ENCODE assay signal across 24 cellular contexts in genomic region chr2:25760319-25760718, GRCh38.
DNase-seq lines count a peak whose midpoint lies in the region; ATAC-seq, FAIRE-seq and TF ChIP-seq lines count a peak whose summit lies in the region.
"Had no signal": no experiment of that assay in that cellular context is flagged by ENCODE, and none has a peak within 500 bp of the region (broad histone marks: within the 10 kb centered on the region; RNA-seq: fewer than 3 reads in every experiment).

No MANE protein-coding gene starts in this region.

- TF ChIP-seq CTCF in HepG2 (CRISPR knock-in tag; IDR thresholded peaks at IDR 0.05) (no peak), right lobe of liver (IDR thresholded peaks at IDR 0.05) (no peak), K562 (IDR thresholded peaks at IDR 0.05 in 2 of 3, conservative IDR thresholded peaks at IDR 0.05 in 1 of 3; ENCODE audit: insufficient read depth in 2 of 3, low read depth in 1 of 3, low read length in 3 of 3) (no peak)
- TF ChIP-seq CTCF in CD8-positive, alpha-beta T cell (IDR thresholded peaks at IDR 0.05): no peak

- no peaks in the 10 kb centered on the region for H3K9me1 ChIP-seq in K562 (ENCODE audit: control insufficient read depth, insufficient read depth, low read length)

- peak overlapping the region; percentile 57 for H3K27ac Mint-ChIP-seq in CD8-positive, alpha-beta T cell
- no peak overlapping the region for H3K27ac Mint-ChIP-seq in activated naive CD4-positive, alpha-beta T cell treated with anti-CD3 and anti-CD28 coated beads, Interleukin-2, amount 50 U/mL, for 72 hours
- H3K27ac Mint-ChIP-seq: B cell had no signal

- ATAC-seq in HepG2 (no peak), right lobe of liver (no peak), K562 (no peak), HG03354 (IDR thresholded peaks at IDR 0.05; ENCODE audit: poor library complexity, severe bottlenecking, unreplicated experiment) (no peak), esophagus mucosa (no peak)
- no peak for ATAC-seq in CD8-positive, alpha-beta T cell
- ATAC-seq in activated naive CD4-positive, alpha-beta T cell treated with anti-CD3 and anti-CD28 coated beads, Interleukin-2, amount 50 U/mL, for 72 hours: no peak

- in situ Hi-C loops in HepG2 (cut with HindIII; ENCODE audit: extremely low pct_ligation_motif_present, low pct_unique_long_range_greater_than_20kb) (no loop called here), K562 (cut with MboI) (no loop called here)

- no peak overlapping the region for H3K4me3 ChIP-seq in HepG2 (replicated peaks in 1 of 3; ENCODE audit: insufficient read depth in 1 of 3, low read depth in 2 of 3, low read length in 3 of 3)
- H3K4me3 ChIP-seq in right lobe of liver: no peak overlapping the region
- no peak overlapping the region for H3K4me3 ChIP-seq in CD8-positive, alpha-beta T cell (ENCODE audit: low read depth, low read length)
- H3K4me3 ChIP-seq in K562: no peak overlapping the region
- H3K4me3 ChIP-seq: BLaER1, GM23248 had no signal

- H3K79me2 ChIP-seq in HepG2 (ENCODE audit: insufficient read depth, low read length) (no peaks in the 10 kb centered on the region), K562 (ENCODE audit: control insufficient read depth, insufficient read depth, low read length) (no peaks in the 10 kb centered on the region)

- TF ChIP-seq EP300 in HepG2 (IDR thresholded peaks at IDR 0.05; ENCODE audit: low read depth in 2 of 2, low read length in 2 of 2): no peak
- no peak for TF ChIP-seq EP300 in HepG2 (CRISPR knock-in tag; IDR thresholded peaks at IDR 0.05; ENCODE audit: borderline replicate concordance)
- no peak for TF ChIP-seq EP300 in K562 (IDR thresholded peaks at IDR 0.05; ENCODE audit: low read length)

- H3K36me3 Mint-ChIP-seq in CD8-positive, alpha-beta T cell: peaks cover 72% of the 10 kb centered on the region
- peaks cover 0 to 5% of the 10 kb centered on the region in 2 donors for H3K36me3 Mint-ChIP-seq in activated naive CD4-positive, alpha-beta T cell treated with anti-CD3 and anti-CD28 coated beads, Interleukin-2, amount 50 U/mL, for 72 hours

- no peak for TF ChIP-seq RAD21 in HepG2 (CRISPR knock-in tag; IDR thresholded peaks at IDR 0.05)
- no peak for TF ChIP-seq RAD21 in K562 (CRISPR knock-in tag; conservative IDR thresholded peaks at IDR 0.05 in 1 of 2, IDR thresholded peaks at IDR 0.05 in 1 of 2)

- no peaks in the 10 kb centered on the region for H3K27me3 ChIP-seq in HepG2 (ENCODE audit: control insufficient read depth in 1 of 2, insufficient read depth in 2 of 2, low read length in 2 of 2)
- no peaks in the 10 kb centered on the region for H3K27me3 ChIP-seq in right lobe of liver
- no peaks in the 10 kb centered on the region for H3K27me3 ChIP-seq in CD8-positive, alpha-beta T cell (ENCODE audit: insufficient read depth, low read length)
- H3K27me3 ChIP-seq in K562 (ENCODE audit: control insufficient read depth in 2 of 2, insufficient read depth in 2 of 2, low read length in 2 of 2): no peaks in the 10 kb centered on the region
- H3K27me3 ChIP-seq: BLaER1 had no signal

- H2AFZ ChIP-seq in HepG2 (ENCODE audit: low read length) (no peak overlapping the region), K562 (ENCODE audit: low read depth, low read length) (no peak overlapping the region)
- H2AFZ ChIP-seq: GM23248 had no signal

- POLR2A ChIA-PET in HepG2 (lab: Yijun Ruan, JAX): no interaction called here
- POLR2A ChIA-PET in CD8-positive, alpha-beta T cell (lab: Charles Lee): no interaction called here
- POLR2A ChIA-PET in K562 (lab: Yijun Ruan, JAX): no interaction called here

- FAIRE-seq in HepG2 (lab: Jason Lieb, UNC) (no peak), K562 (lab: Jason Lieb, UNC) (no peak)
- FAIRE-seq: GM12891, GM18507, H1 had no signal

- no peak overlapping the region for H3K4me3 Mint-ChIP-seq in CD8-positive, alpha-beta T cell
- H3K4me3 Mint-ChIP-seq: B cell; CD4-positive, CD25-positive, alpha-beta regulatory T cell had no signal

- H3K9ac ChIP-seq in HepG2 (ENCODE audit: insufficient read depth, low read depth, low read length) (no peak overlapping the region), K562 (ENCODE audit: insufficient read depth in 1 of 2, low read depth in 2 of 2, low read length in 2 of 2) (no peak overlapping the region)
- H3K9ac ChIP-seq: BLaER1, GM23248 had no signal

- H3K27ac ChIP-seq in HepG2 (ENCODE audit: extremely low read length, insufficient read depth, low read length) (no peak overlapping the region), right lobe of liver (no peak overlapping the region), K562 (ENCODE audit: extremely low read depth, low read depth, low read length) (no peak overlapping the region)
- H3K27ac ChIP-seq in CD8-positive, alpha-beta T cell (ENCODE audit: low read depth, low read length): no peak overlapping the region
- H3K27ac ChIP-seq: BLaER1, C4-2B, GM23248 had no signal

- H3K9me3 ChIP-seq in HepG2 (ENCODE audit: low read length): no peaks in the 10 kb centered on the region
- H3K9me3 ChIP-seq in right lobe of liver: no peaks in the 10 kb centered on the region
- no peaks in the 10 kb centered on the region for H3K9me3 ChIP-seq in CD8-positive, alpha-beta T cell (ENCODE audit: low read length)
- H3K9me3 ChIP-seq in K562 (replicated peaks; ENCODE audit: control insufficient read depth, insufficient read depth, low read depth, low read length): no peaks in the 10 kb centered on the region
- H3K9me3 ChIP-seq: BLaER1 had no signal

- no peak for TF ChIP-seq POLR2A in HepG2 (IDR thresholded peaks at IDR 0.05; ENCODE audit: insufficient read depth in 1 of 2, low read depth in 2 of 2, low read length in 2 of 2)
- no peak for TF ChIP-seq POLR2A in right lobe of liver (IDR thresholded peaks at IDR 0.05)
- TF ChIP-seq POLR2A in K562 (conservative IDR thresholded peaks at IDR 0.05): no peak

- H4K20me1 ChIP-seq in HepG2 (ENCODE audit: insufficient read depth, low read length) (no peaks in the 10 kb centered on the region), K562 (replicated peaks; ENCODE audit: control insufficient read depth, insufficient read depth, low read length) (no peaks in the 10 kb centered on the region; the same call in 1 of the 2 replicates)
- H4K20me1 ChIP-seq: BLaER1 had no signal

- H3K36me3 ChIP-seq in HepG2 (replicated peaks in 1 of 2; ENCODE audit: control insufficient read depth in 1 of 2, insufficient read depth in 2 of 2, low read length in 2 of 2) (peaks cover 13 to 63% of the 10 kb centered on the region in 2 experiments), right lobe of liver (peaks cover 0 to 14% (median 6%) of the 10 kb centered on the region in 4 donors), K562 (ENCODE audit: control insufficient read depth, insufficient read depth, low read length) (peaks cover 67% of the 10 kb centered on the region)
- peaks cover 17% of the 10 kb centered on the region for H3K36me3 ChIP-seq in CD8-positive, alpha-beta T cell (ENCODE audit: insufficient read depth, low read length)

- H3K4me2 ChIP-seq in HepG2 (ENCODE audit: low read depth, low read length) (no peak overlapping the region), K562 (ENCODE audit: insufficient read depth, low read length) (no peak overlapping the region)
- H3K4me2 ChIP-seq: BLaER1 had no signal

- H3K4me1 Mint-ChIP-seq in CD8-positive, alpha-beta T cell (ENCODE audit: low read depth): peaks cover 7% of the 10 kb centered on the region
- H3K4me1 Mint-ChIP-seq: B cell had no signal

- WGBS in HepG2 (ENCODE audit: low lambda C conversion rate): 98% methylated on average over 1 of the region's 1 CpG
- 82% methylated on average over 1 of the region's 1 CpG for WGBS in right lobe of liver (ENCODE audit: insufficient coverage, low coverage, low lambda C conversion rate, missing lambda C conversion rate)
- WGBS in K562 (ENCODE audit: insufficient coverage, low coverage, missing lambda C conversion rate): 100% methylated on average over 1 of the region's 1 CpG

- BruUV-seq in HepG2 (replicated peaks; lab: Mats Ljungman, UMichigan) (no TSS peak), K562 (replicated peaks; lab: Mats Ljungman, UMichigan) (no TSS peak)

- DNase-seq in HepG2 (ENCODE audit: low spot score) (no peak), right lobe of liver (no peak), NCI-H526 treated with DMSO at 0.1 percent for 48 hours (lab: John Stamatoyannopoulos, UW) (peak; percentile 19), K562 (ENCODE audit: extremely low read depth in 1 of 4, low spot score in 3 of 4) (no peak)
- DNase-seq in CD8-positive, alpha-beta T cell: no peak
- no peak for DNase-seq in activated naive CD4-positive, alpha-beta T cell treated with anti-CD3 and anti-CD28 coated beads, Interleukin-2, amount 50 U/mL, for 72 hours (ENCODE audit: low spot score in 2 of 2)
- DNase-seq: 8988T; Calu3; CD4-positive, CD25-positive, alpha-beta regulatory T cell; COR-L47; DMS53; DMS79 treated with DMSO at 0.1 percent for 48 hours; GF-D8; GM23248; H7; HCEC 1CT had no signal

- no peaks in the 10 kb centered on the region for H3K27me3 Mint-ChIP-seq in CD8-positive, alpha-beta T cell (ENCODE audit: low read depth)
- H3K27me3 Mint-ChIP-seq: B cell; CD4-positive, CD25-positive, alpha-beta regulatory T cell had no signal

- no peaks in the 10 kb centered on the region for H3K9me3 Mint-ChIP-seq in CD8-positive, alpha-beta T cell
- H3K9me3 Mint-ChIP-seq in activated naive CD4-positive, alpha-beta T cell treated with anti-CD3 and anti-CD28 coated beads, Interleukin-2, amount 50 U/mL, for 72 hours: no peaks in the 10 kb centered on the region
- H3K9me3 Mint-ChIP-seq: CD4-positive, CD25-positive, alpha-beta regulatory T cell had no signal

- CTCF ChIA-PET in HepG2 (lab: Yijun Ruan, JAX; ENCODE audit: low intra/inter-chr PET ratio, low total read pairs) (no interaction called here), K562 (lab: Yijun Ruan, JAX; ENCODE audit: low intra/inter-chr PET ratio) (no interaction called here)
- CTCF ChIA-PET in CD8-positive, alpha-beta T cell (lab: Charles Lee): no interaction called here

- intact Hi-C loops in HepG2 (cut with micrococcal nuclease; ENCODE audit: unreplicated experiment) (no loop called here), right lobe of liver (cut with DNase I) (no loop called here), K562 (cut with micrococcal nuclease) (no loop called here)
- intact Hi-C loops in CD8-positive, alpha-beta T cell (cut with DNase I, micrococcal nuclease): no loop called here

- no peaks in the 10 kb centered on the region for H3K4me1 ChIP-seq in HepG2 (ENCODE audit: insufficient read depth, low read length)
- H3K4me1 ChIP-seq in right lobe of liver: peaks cover 0 to 7% (median 0%) of the 10 kb centered on the region in 4 donors
- H3K4me1 ChIP-seq in CD8-positive, alpha-beta T cell (ENCODE audit: insufficient read depth, low read length): no peaks in the 10 kb centered on the region
- no peaks in the 10 kb centered on the region for H3K4me1 ChIP-seq in K562 (replicated peaks in 1 of 2; ENCODE audit: control insufficient read depth in 2 of 2, insufficient read depth in 2 of 2, low read length in 2 of 2)
- H3K4me1 ChIP-seq: BLaER1 had no signal

TF ChIP-seq in K562, 482 proteins besides CTCF, POLR2A, EP300 and RAD21 (continues in another document):
- no peak for TF ChIP-seq JUNB (CRISPR knock-in tag; conservative IDR thresholded peaks at IDR 0.05)
- TF ChIP-seq HDAC3 (IDR thresholded peaks at IDR 0.05; ENCODE audit: borderline replicate concordance, partially characterized antibody): no peak
- peak; percentile 47; the same call in 1 of the 2 replicates for TF ChIP-seq C11orf30 (IDR thresholded peaks at IDR 0.05; ENCODE audit: low read depth)
- peak; percentile 67 for TF ChIP-seq ZNF316 (IDR thresholded peaks at IDR 0.05)

Comparison
In these comparisons a context has a peak if more than half of its experiments do, and no peak if none do; other contexts are left out.
1. Of the 241 proteins assayed by ChIP-seq in both HepG2 and K562: peak only in HepG2: MAFF and MAFK; only in K562: none; in both: none; in neither: 239.